39 cellular contexts compared by ENCODE assay signal in the genomic region with DNA sequence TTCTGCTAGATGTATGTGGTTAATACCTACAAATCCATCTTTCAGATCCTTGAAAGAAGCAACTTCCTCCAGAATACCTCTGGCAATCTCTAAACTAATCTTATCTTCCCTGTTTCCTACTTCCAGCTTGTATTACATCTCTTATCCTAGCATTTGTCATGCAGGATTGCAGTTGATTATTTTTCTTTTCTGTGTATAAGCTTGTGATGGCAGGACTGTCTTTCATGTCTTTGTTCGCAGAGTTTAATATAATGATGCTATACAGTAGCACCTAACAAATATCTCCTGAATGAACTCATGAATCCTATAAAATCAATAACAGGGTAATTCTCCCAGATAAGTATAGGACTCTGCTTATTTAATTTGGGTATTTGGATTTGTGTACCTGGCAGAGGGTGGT. TPM values are rescaled to one million over a fixed set of nuclear protein-coding genes. Genes with fewer than 3 reads are reported as not detected.
"Had no signal": no experiment of that assay in that cellular context is flagged by ENCODE, and none has a peak within 500 bp of the region (broad histone marks: within the 10 kb centered on the region; RNA-seq: fewer than 3 reads in every experiment).

No MANE protein-coding gene starts in this region.

- H3K4me1 Mint-ChIP-seq: brain had no signal

- H3K9me3 Mint-ChIP-seq: activated B cell treated with CpG ODN at 0.5 μM for 24 hours; activated CD4-positive, alpha-beta memory T cell treated with anti-CD3 and anti-CD28 coated beads, Interleukin-2, amount 10 ng/mL, durations not matched to agents 7 days and 5 days; activated CD4-positive, alpha-beta T cell treated with anti-CD3 and anti-CD28 coated beads, Interleukin-2, amount 10 ng/mL, durations not matched to agents 7 days and 5 days; activated naive CD4-positive, alpha-beta T cell treated with anti-CD3 and anti-CD28 coated beads, Interleukin-2, amount 10 ng/mL, durations not matched to agents 7 days and 5 days; activated naive CD4-positive, alpha-beta T cell treated with anti-CD3 and anti-CD28 coated beads, Interleukin-2, amount 50 U/mL, for 24 hours; activated naive CD8-positive, alpha-beta T cell treated with anti-CD3 and anti-CD28 coated beads, Interleukin-2, amount 10 ng/mL, durations not matched to agents 7 days and 5 days; activated naive CD8-positive, alpha-beta T cell treated with anti-CD3 and anti-CD28 coated beads, Interleukin-2, amount 50 U/mL, for 24 hours; activated T-cell treated with anti-CD3 and anti-CD28 coated beads, Interleukin-2, amount 50 U/mL, for 24 hours; activated T-helper 1 cell treated with anti-CD3 and anti-CD28 coated beads, Interleukin-12 subunit alpha, Interleukin-12 subunit beta, Interleukin-2, Interleukin-4 antibody, amounts not matched to agents 30 ng/mL and 10 ng/mL and 1 ng/mL, durations not matched to agents 14 hours and 24 hours and 36 hours; activated T-helper 17 cell treated with anti-CD3 and anti-CD28 coated beads, Interleukin-2, amount 50 U/mL, for 72 hours; brain; central memory CD8-positive, alpha-beta T cell; T-helper 1 cell treated with Interleukin-12 subunit alpha and Interleukin-12 subunit beta and Interleukin-4 antibody, amounts not matched to agents 30 μg/mL and 1 μg/mL, for 36 hours; T-helper 2 cell treated with Interferon-gamma antibody and Interleukin-4, amounts not matched to agents 5 μg/mL and 100 μg/mL, for 36 hours had no signal

- DNase-seq: activated B cell treated with CpG ODN at 0.5 μM for 24 hours; activated CD4-positive, alpha-beta memory T cell treated with anti-CD3 and anti-CD28 coated beads, Interleukin-2, amount 10 ng/mL, durations not matched to agents 7 days and 5 days; activated CD4-positive, alpha-beta T cell treated with anti-CD3 and anti-CD28 coated beads for 4 hours; activated CD4-positive, alpha-beta T cell treated with anti-CD3 and anti-CD28 coated beads, Interleukin-2, amount 10 ng/mL, durations not matched to agents 7 days and 5 days; activated CD4-positive, alpha-beta T cell treated with anti-CD3 and anti-CD28 coated beads, Interleukin-2, amount 50 U/mL, for 48 hours; activated CD4-positive, CD25-positive, alpha-beta regulatory T cell treated with anti-CD3 and anti-CD28 coated beads, Interleukin-2, amount 50 U/mL, for 72 hours; activated CD8-positive, alpha-beta memory T cell treated with anti-CD3 and anti-CD28 coated beads for 24 hours; activated CD8-positive, alpha-beta memory T cell treated with anti-CD3 and anti-CD28 coated beads, Interleukin-2, amount 10 ng/mL, durations not matched to agents 7 days and 5 days; activated CD8-positive, alpha-beta memory T cell treated with anti-CD3 and anti-CD28 coated beads, Interleukin-2, amount 50 U/mL, for 48 hours; activated CD8-positive, alpha-beta T cell treated with anti-CD3 and anti-CD28 coated beads, Interleukin-2, amount 10 ng/mL, durations not matched to agents 7 days and 5 days; activated effector memory CD4-positive, alpha-beta T cell treated with Interleukin-2 at 50 U/mL for 16 hours; activated gamma-delta T cell; activated naive CD4-positive, alpha-beta T cell treated with anti-CD3 and anti-CD28 coated beads, Interleukin-2, amount 10 ng/mL, durations not matched to agents 7 days and 5 days; activated naive CD4-positive, alpha-beta T cell treated with Interleukin-2 at 50 U/mL for 16 hours; activated naive CD8-positive, alpha-beta T cell treated with anti-CD3 and anti-CD28 coated beads, Interleukin-2, amount 10 ng/mL, durations not matched to agents 7 days and 5 days; activated naive CD8-positive, alpha-beta T cell treated with anti-CD3 and anti-CD28 coated beads, Interleukin-2, amount 50 U/mL, for 24 hours; activated T-cell treated with anti-CD3 and anti-CD28 coated beads, Interleukin-2, amount 50 U/mL, for 24 hours; activated T-cell treated with anti-CD3 and anti-CD28 coated beads, Interleukin-2, amount 50 U/mL, for 48 hours; amygdala; anterior cingulate cortex; caudate nucleus; cerebellar nuclear complex; T-helper 1 cell; T-helper 2 cell; T-helper 9 cell had no signal

- H3K36me3 ChIP-seq: ascending aorta, cardiac muscle cell had no signal

- H3K36me3 Mint-ChIP-seq: activated CD8-positive, alpha-beta memory T cell treated with anti-CD3 and anti-CD28 coated beads, Interleukin-2, amount 10 ng/mL, durations not matched to agents 7 days and 5 days; activated naive CD4-positive, alpha-beta T cell treated with anti-CD3 and anti-CD28 coated beads, Interleukin-2, amount 10 ng/mL, durations not matched to agents 7 days and 5 days; activated naive CD4-positive, alpha-beta T cell treated with anti-CD3 and anti-CD28 coated beads, Interleukin-2, amount 50 U/mL, for 24 hours; activated naive CD8-positive, alpha-beta T cell; brain had no signal

- H3K27ac ChIP-seq: ascending aorta, cardiac muscle cell, VCaP had no signal

- H3K27ac Mint-ChIP-seq: activated CD4-positive, alpha-beta memory T cell treated with anti-CD3 and anti-CD28 coated beads, Interleukin-2, amount 10 ng/mL, durations not matched to agents 7 days and 5 days; activated CD4-positive, alpha-beta T cell treated with anti-CD3 and anti-CD28 coated beads, Interleukin-2, amount 10 ng/mL, durations not matched to agents 7 days and 5 days; activated CD8-positive, alpha-beta memory T cell treated with anti-CD3 and anti-CD28 coated beads, Interleukin-2, amount 10 ng/mL, durations not matched to agents 7 days and 5 days; activated CD8-positive, alpha-beta T cell treated with anti-CD3 and anti-CD28 coated beads, Interleukin-2, amount 10 ng/mL, durations not matched to agents 7 days and 5 days; activated naive CD4-positive, alpha-beta T cell treated with anti-CD3 and anti-CD28 coated beads, Interleukin-2, amount 10 ng/mL, durations not matched to agents 7 days and 5 days; activated naive CD4-positive, alpha-beta T cell treated with anti-CD3 and anti-CD28 coated beads, Interleukin-2, amount 50 U/mL, for 24 hours; activated naive CD8-positive, alpha-beta T cell; activated naive CD8-positive, alpha-beta T cell treated with anti-CD3 and anti-CD28 coated beads, Interleukin-2, amount 10 ng/mL, durations not matched to agents 7 days and 5 days; activated naive CD8-positive, alpha-beta T cell treated with anti-CD3 and anti-CD28 coated beads, Interleukin-2, amount 50 U/mL, for 24 hours; activated T-cell treated with anti-CD3 and anti-CD28 coated beads, Interleukin-2, amount 50 U/mL, for 24 hours; activated T-helper 1 cell treated with anti-CD3 and anti-CD28 coated beads, Interleukin-12 subunit alpha, Interleukin-12 subunit beta, Interleukin-2, Interleukin-4 antibody, amounts not matched to agents 30 ng/mL and 10 ng/mL and 1 ng/mL, durations not matched to agents 14 hours and 24 hours and 36 hours; activated T-helper 17 cell treated with anti-CD3 and anti-CD28 coated beads, Interleukin-2, amount 50 U/mL, for 72 hours; brain; T-helper 1 cell treated with Interleukin-12 subunit alpha and Interleukin-12 subunit beta and Interleukin-4 antibody, amounts not matched to agents 30 μg/mL and 1 μg/mL, for 36 hours; T-helper 2 cell treated with Interferon-gamma antibody and Interleukin-4, amounts not matched to agents 5 μg/mL and 100 μg/mL, for 36 hours had no signal

- H3K27me3 Mint-ChIP-seq: activated B cell treated with CpG ODN at 0.5 μM for 24 hours; activated CD8-positive, alpha-beta memory T cell treated with anti-CD3 and anti-CD28 coated beads, Interleukin-2, amount 10 ng/mL, durations not matched to agents 7 days and 5 days; activated naive CD4-positive, alpha-beta T cell treated with anti-CD3 and anti-CD28 coated beads, Interleukin-2, amount 50 U/mL, for 24 hours; activated naive CD8-positive, alpha-beta T cell; activated naive CD8-positive, alpha-beta T cell treated with anti-CD3 and anti-CD28 coated beads, Interleukin-2, amount 10 ng/mL, durations not matched to agents 7 days and 5 days; activated T-cell treated with anti-CD3 and anti-CD28 coated beads, Interleukin-2, amount 50 U/mL, for 24 hours; activated T-helper 17 cell treated with anti-CD3 and anti-CD28 coated beads, Interleukin-2, amount 50 U/mL, for 72 hours; central memory CD8-positive, alpha-beta T cell had no signal

- FAIRE-seq: bronchial epithelial cell, TTC549 had no signal

- H3K4me1 ChIP-seq: ascending aorta had no signal

- ATAC-seq: activated CD8-positive, alpha-beta memory T cell treated with anti-CD3 and anti-CD28 coated beads, Interleukin-2, amount 10 ng/mL, durations not matched to agents 7 days and 5 days; activated CD8-positive, alpha-beta T cell treated with anti-CD3 and anti-CD28 coated beads, Interleukin-2, amount 10 ng/mL, durations not matched to agents 7 days and 5 days; activated naive CD8-positive, alpha-beta T cell treated with anti-CD3 and anti-CD28 coated beads, Interleukin-2, amount 50 U/mL, for 24 hours; activated T-helper 17 cell treated with anti-CD3 and anti-CD28 coated beads, Interleukin-2, amount 50 U/mL, for 72 hours had no signal

- H3K27me3 ChIP-seq: ascending aorta, cardiac muscle cell had no signal

- H3K9me3 ChIP-seq: ascending aorta had no signal

- H3K4me3 ChIP-seq: ascending aorta, cardiac muscle cell had no signal

- H3K4me3 Mint-ChIP-seq: activated B cell treated with CpG ODN at 0.5 μM for 24 hours; activated CD4-positive, alpha-beta memory T cell treated with anti-CD3 and anti-CD28 coated beads, Interleukin-2, amount 10 ng/mL, durations not matched to agents 7 days and 5 days; activated CD4-positive, alpha-beta T cell treated with anti-CD3 and anti-CD28 coated beads, Interleukin-2, amount 10 ng/mL, durations not matched to agents 7 days and 5 days; activated CD8-positive, alpha-beta memory T cell treated with anti-CD3 and anti-CD28 coated beads, Interleukin-2, amount 10 ng/mL, durations not matched to agents 7 days and 5 days; activated CD8-positive, alpha-beta T cell treated with anti-CD3 and anti-CD28 coated beads, Interleukin-2, amount 10 ng/mL, durations not matched to agents 7 days and 5 days; activated naive CD4-positive, alpha-beta T cell treated with anti-CD3 and anti-CD28 coated beads, Interleukin-2, amount 10 ng/mL, durations not matched to agents 7 days and 5 days; activated naive CD4-positive, alpha-beta T cell treated with anti-CD3 and anti-CD28 coated beads, Interleukin-2, amount 50 U/mL, for 24 hours; activated naive CD8-positive, alpha-beta T cell treated with anti-CD3 and anti-CD28 coated beads, Interleukin-2, amount 10 ng/mL, durations not matched to agents 7 days and 5 days; activated naive CD8-positive, alpha-beta T cell treated with anti-CD3 and anti-CD28 coated beads, Interleukin-2, amount 50 U/mL, for 24 hours; activated T-cell treated with anti-CD3 and anti-CD28 coated beads, Interleukin-2, amount 50 U/mL, for 24 hours; activated T-helper 1 cell treated with anti-CD3 and anti-CD28 coated beads, Interleukin-12 subunit alpha, Interleukin-12 subunit beta, Interleukin-2, Interleukin-4 antibody, amounts not matched to agents 30 ng/mL and 10 ng/mL and 1 ng/mL, durations not matched to agents 14 hours and 24 hours and 36 hours; activated T-helper 17 cell treated with anti-CD3 and anti-CD28 coated beads, Interleukin-2, amount 50 U/mL, for 72 hours; brain; central memory CD8-positive, alpha-beta T cell; T-helper 1 cell treated with Interleukin-12 subunit alpha and Interleukin-12 subunit beta and Interleukin-4 antibody, amounts not matched to agents 30 μg/mL and 1 μg/mL, for 36 hours had no signal

RNA-seq across cellular contexts. Expression of a gene that starts 55.1 kb away (rescaled TPM):
- total RNA-seq: ascending aorta, bronchial epithelial cell, cardiac muscle cell, chondrocyte had no signal
- polyA plus RNA-seq: cardiac muscle cell had no signal
